ENCODE assay signal across 28 cellular contexts in the genomic region with DNA sequence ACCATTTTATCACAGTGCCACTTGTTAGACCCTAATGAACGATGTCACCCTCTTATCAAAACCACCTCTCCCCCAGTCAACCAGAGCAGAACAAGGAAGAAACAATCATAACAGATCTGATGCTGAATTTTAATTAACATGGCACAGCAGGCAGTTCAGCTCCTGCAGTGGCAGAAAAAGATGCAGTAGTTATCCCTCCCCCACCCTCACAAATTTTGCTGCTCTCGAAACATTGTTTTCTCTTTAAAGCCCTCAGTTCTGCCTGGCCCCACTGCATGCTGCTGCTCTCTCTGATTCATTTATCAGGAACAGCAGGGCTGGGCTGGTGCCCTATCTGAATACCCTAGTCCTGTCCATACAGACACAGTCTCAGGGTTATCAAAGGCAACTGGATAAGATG. TPM values are rescaled to one million over a fixed set of nuclear protein-coding genes. Genes with fewer than 3 reads are reported as not detected.
DNase-seq lines count a peak whose midpoint lies in the region; FAIRE-seq and TF ChIP-seq lines count a peak whose summit lies in the region.
"Had no signal": no experiment of that assay in that cellular context is flagged by ENCODE, and none has a peak within 500 bp of the region (broad histone marks: within the 10 kb centered on the region; RNA-seq: fewer than 3 reads in every experiment).

No MANE protein-coding gene starts in this region.

- H3K14ac ChIP-seq in H1 (ENCODE audit: insufficient read length) (no peak overlapping the region), H9 (ENCODE audit: insufficient read depth, low read length) (no peak overlapping the region)

- 0 out of 2 replicates have a peak overlapping the region, but pooled peaks have one; percentile 41 for H2AFZ ChIP-seq in H1 (ENCODE audit: low read length)
- H2AFZ ChIP-seq in H9 (ENCODE audit: low read length), result no peak overlapping the region

- H4K8ac ChIP-seq in H1 (ENCODE audit: extremely low read depth, insufficient read depth, low read length) (no peak overlapping the region), H9 (replicated peaks; ENCODE audit: insufficient read length, low read depth, low read length) (no peak overlapping the region)

- H3K79me1 ChIP-seq in H1 (ENCODE audit: low read depth, low read length) (no peaks in the 10 kb centered on the region), H9 (ENCODE audit: insufficient read depth, low read depth, low read length, poor library complexity, severe bottlenecking) (no peaks in the 10 kb centered on the region)

- H3K27me3 Mint-ChIP-seq in H9 (ENCODE audit: low read depth), result peaks cover 7% of the 10 kb centered on the region; the same call in 1 of the 2 replicates
- H3K27me3 Mint-ChIP-seq: dendritic cell treated with granulocyte-macrophage colony-stimulating factor and Interleukin-4, amounts not matched to agents 40 ng/mL and 50 ng/mL, for 4 days had no signal

- TF ChIP-seq RAD21 in H1 (IDR thresholded peaks at IDR 0.05 in 1 of 2, conservative IDR thresholded peaks at IDR 0.05 in 1 of 2; ENCODE audit: low read depth in 2 of 2, low read length in 2 of 2), result no peak

- H3K27ac ChIP-seq in H1 (ENCODE audit: low read depth, low read length), result no peak overlapping the region
- no peak overlapping the region for H3K27ac ChIP-seq in H9 (ENCODE audit: insufficient read length, low read depth, low read length)
- H3K27ac ChIP-seq: BLaER1, breast epithelium, heart right ventricle, left ventricle myocardium inferior, stomach had no signal

- H4K20me1 ChIP-seq in H1 (replicated peaks in 1 of 2; ENCODE audit: control insufficient read depth in 1 of 2, insufficient read depth in 2 of 2, low read length in 2 of 2) (no peaks in the 10 kb centered on the region), H9 (ENCODE audit: control insufficient read depth, insufficient read depth, insufficient read length) (no peaks in the 10 kb centered on the region)
- H4K20me1 ChIP-seq: BLaER1 had no signal

- H3K9ac ChIP-seq in H1 (replicated peaks in 1 of 4; ENCODE audit: extremely low read depth in 1 of 4, low read depth in 3 of 4, low read length in 3 of 4) (no peak overlapping the region), H9 (ENCODE audit: extremely low read depth, insufficient read length, low read length) (no peak overlapping the region)
- H3K9ac ChIP-seq: BLaER1 had no signal

- no peak overlapping the region; a peak in 1 of 7 replicates for H3K27ac Mint-ChIP-seq in H9
- H3K27ac Mint-ChIP-seq: activated CD4-positive, alpha-beta memory T cell treated with anti-CD3 and anti-CD28 coated beads, Interleukin-2, amount 10 ng/mL, durations not matched to agents 7 days and 5 days; dendritic cell treated with granulocyte-macrophage colony-stimulating factor and Interleukin-4, amounts not matched to agents 40 ng/mL and 50 ng/mL, for 4 days; immature natural killer cell; mesothelial cell of epicardium; natural killer cell treated with Interleukin-12 subunit alpha and Interleukin-12 subunit beta and Interleukin-15 and Interleukin-18, amount 100 ng/mL, for 72 hours; type B pancreatic cell had no signal

- H2BK12ac ChIP-seq in H1 (ENCODE audit: low read depth, low read length) (no peak overlapping the region), H9 (ENCODE audit: insufficient read length, low read depth, low read length) (no peak overlapping the region)

- H3K9me3 ChIP-seq in H1 (ENCODE audit: insufficient read depth in 2 of 2, low read depth in 1 of 2, low read length in 1 of 2), result no peaks in the 10 kb centered on the region
- H3K9me3 ChIP-seq in H9 (ENCODE audit: control insufficient read depth, low read depth, low read length), result no peaks in the 10 kb centered on the region
- H3K9me3 ChIP-seq: BLaER1, breast epithelium, heart right ventricle, left ventricle myocardium inferior, stomach had no signal

- H3K9me3 Mint-ChIP-seq in H9, result peaks cover 0 to 2% of the 10 kb centered on the region in 2 experiments; a peak in 1 of 5 replicates
- H3K9me3 Mint-ChIP-seq: activated CD4-positive, alpha-beta memory T cell treated with anti-CD3 and anti-CD28 coated beads, Interleukin-2, amount 10 ng/mL, durations not matched to agents 7 days and 5 days; dendritic cell treated with granulocyte-macrophage colony-stimulating factor and Interleukin-4, amounts not matched to agents 40 ng/mL and 50 ng/mL, for 4 days; immature natural killer cell; natural killer cell treated with Interleukin-12 subunit alpha and Interleukin-12 subunit beta and Interleukin-15 and Interleukin-18, amount 100 ng/mL, for 72 hours; type B pancreatic cell had no signal

- no peaks in the 10 kb centered on the region for H3K23me2 ChIP-seq in H1 (ENCODE audit: low read depth, low read length)
- no peaks in the 10 kb centered on the region for H3K23me2 ChIP-seq in H9 (ENCODE audit: insufficient read length, low read depth, low read length, poor library complexity, severe bottlenecking)

- H2AK5ac ChIP-seq in H1 (ENCODE audit: low read depth, low read length), result no peak overlapping the region
- no peak overlapping the region for H2AK5ac ChIP-seq in H9 (ENCODE audit: insufficient read length, low read length)

- H3K4me1 ChIP-seq in H1 (replicated peaks in 1 of 4; ENCODE audit: control insufficient read depth in 3 of 4, insufficient read depth in 4 of 4, low read length in 3 of 4) (peaks cover 0 to 20% (median 8%) of the 10 kb centered on the region in 4 experiments; a peak in 3 of 7 replicates), H9 (ENCODE audit: insufficient read depth, low read length) (peaks cover 2% of the 10 kb centered on the region; the same call in 1 of the 2 replicates)
- H3K4me1 ChIP-seq: BLaER1, breast epithelium, heart right ventricle, left ventricle myocardium inferior, stomach had no signal

- H3K36me3 Mint-ChIP-seq in H9 (ENCODE audit: insufficient read depth in 1 of 3, low read depth in 3 of 3), result no peaks in the 10 kb centered on the region
- H3K36me3 Mint-ChIP-seq: immature natural killer cell; mesothelial cell of epicardium; natural killer cell treated with Interleukin-12 subunit alpha and Interleukin-12 subunit beta and Interleukin-15 and Interleukin-18, amount 100 ng/mL, for 72 hours; type B pancreatic cell had no signal

- H3K23ac ChIP-seq in H1 (ENCODE audit: insufficient read length), result no peak overlapping the region
- H3K23ac ChIP-seq in H9 (ENCODE audit: insufficient read length, low read depth, low read length), result no peak overlapping the region

- peaks cover 32 to 34% of the 10 kb centered on the region in 2 experiments for H3K4me1 Mint-ChIP-seq in H9
- H3K4me1 Mint-ChIP-seq: activated CD4-positive, alpha-beta memory T cell treated with anti-CD3 and anti-CD28 coated beads, Interleukin-2, amount 10 ng/mL, durations not matched to agents 7 days and 5 days; immature natural killer cell had no signal

- no peaks in the 10 kb centered on the region for H3K79me2 ChIP-seq in H1 (ENCODE audit: control insufficient read depth in 1 of 2, insufficient read depth in 2 of 2, low read length in 2 of 2)
- no peaks in the 10 kb centered on the region for H3K79me2 ChIP-seq in H9 (ENCODE audit: insufficient read depth, low read length)

- WGBS in H1 (ENCODE audit: extremely low coverage in 1 of 2, insufficient coverage in 1 of 2, insufficient read length in 1 of 2, insufficient replicate concordance in 2 of 2, low coverage in 1 of 2, low lambda C conversion rate in 2 of 2, missing lambda C conversion rate in 1 of 2), 2 experiments, result 81% methylated on average over 2 of the region's 2 CpGs; no CpG with 5 or more reads in 1 of the 2 experiments
- no CpG with 5 or more reads among the region's 2 CpGs for WGBS in H9 (ENCODE audit: extremely low coverage, insufficient read length, low lambda C conversion rate)

- no peak overlapping the region for H2BK15ac ChIP-seq in H1 (ENCODE audit: low read length)
- H2BK15ac ChIP-seq in H9 (ENCODE audit: low read depth, low read length), result no peak overlapping the region

- no peak for TF ChIP-seq CTCF in H1 (IDR thresholded peaks at IDR 0.05; ENCODE audit: control extremely low read depth in 1 of 3, insufficient read depth in 1 of 3, low read depth in 1 of 3, low read length in 3 of 3)
- no peak for TF ChIP-seq CTCF in H9 (conservative IDR thresholded peaks at IDR 0.05)

- peak overlapping the region in 1 of 2 experiments; percentile 19; a peak in 1 of 4 replicates for H3K4me2 ChIP-seq in H1 (ENCODE audit: insufficient read depth in 1 of 2, low read depth in 2 of 2, low read length in 2 of 2)
- H3K4me2 ChIP-seq in H9 (ENCODE audit: insufficient read depth, insufficient read length, low read length), result no peak overlapping the region
- H3K4me2 ChIP-seq: BLaER1 had no signal

- H3K56ac ChIP-seq in H1 (replicated peaks; ENCODE audit: insufficient read length, low read depth, low read length) (no peak overlapping the region), H9 (ENCODE audit: insufficient read length, low read depth, low read length) (no peak overlapping the region)

- H3K4ac ChIP-seq in H1 (replicated peaks; ENCODE audit: insufficient read length, low read depth, low read length), result no peak overlapping the region
- H3K4ac ChIP-seq in H9 (ENCODE audit: low read depth, low read length), result no peak overlapping the region

- POLR2A ChIA-PET in H1 (lab: Charles Lee; ENCODE audit: partially characterized antibody), result no interaction called here

- H2BK120ac ChIP-seq in H1 (replicated peaks; ENCODE audit: low read depth, low read length), result no peak overlapping the region
- no peak overlapping the region for H2BK120ac ChIP-seq in H9 (ENCODE audit: low read depth, low read length, poor library complexity, severe bottlenecking)

- no peak overlapping the region for H4K5ac ChIP-seq in H1 (ENCODE audit: insufficient read length, low read depth, low read length)
- no peak overlapping the region for H4K5ac ChIP-seq in H9 (ENCODE audit: insufficient read length, low read depth, low read length)

- CTCF ChIA-PET in H1 (lab: Charles Lee; ENCODE audit: partially characterized antibody), result interaction anchor here (0.6 to 18.8 kb wide), 3 partner anchors 13 to 55 kb away, joined by 3 to 462 read pairs (median 44); partner anchors contain the start of gene CCDC175

- 0 out of 5 replicates have a peak overlapping the region, but pooled peaks of 1 of the 2 experiments have one; percentile 0 for H3K4me3 Mint-ChIP-seq in H9
- H3K4me3 Mint-ChIP-seq: activated CD4-positive, alpha-beta memory T cell treated with anti-CD3 and anti-CD28 coated beads, Interleukin-2, amount 10 ng/mL, durations not matched to agents 7 days and 5 days; dendritic cell treated with granulocyte-macrophage colony-stimulating factor and Interleukin-4, amounts not matched to agents 40 ng/mL and 50 ng/mL, for 4 days; immature natural killer cell; mesothelial cell of epicardium; natural killer cell treated with Interleukin-12 subunit alpha and Interleukin-12 subunit beta and Interleukin-15 and Interleukin-18, amount 100 ng/mL, for 72 hours; type B pancreatic cell had no signal

- H2BK5ac ChIP-seq in H1 (ENCODE audit: low read depth, low read length) (no peak overlapping the region), H9 (ENCODE audit: insufficient read length, low read length) (no peak overlapping the region)

- H3K18ac ChIP-seq in H1 (ENCODE audit: extremely low read depth, low read length), result no peak overlapping the region
- no peak overlapping the region for H3K18ac ChIP-seq in H9 (ENCODE audit: insufficient read length, low read depth, low read length)

- DNase-seq in NCI-H748 (lab: John Stamatoyannopoulos, UW; ENCODE audit: unreplicated experiment) (peak; percentile 39), NCI-H748 treated with DMSO at 0.1 percent for 48 hours (lab: John Stamatoyannopoulos, UW) (no peak), NCI-H69 (lab: John Stamatoyannopoulos, UW) (peak; percentile 81), H1 (ENCODE audit: low read depth in 1 of 2, low spot score in 2 of 2) (no peak), urothelium cell line (ENCODE audit: low spot score) (no peak), activated gamma-delta T cell treated with Interleukin-2 at 50 U/mL for 16 hours (no peak), H9 (no peak), A172 (ENCODE audit: low spot score) (no peak)
- DNase-seq: activated CD4-positive, alpha-beta memory T cell treated with anti-CD3 and anti-CD28 coated beads, Interleukin-2, amount 10 ng/mL, durations not matched to agents 7 days and 5 days; activated naive CD4-positive, alpha-beta T cell; activated T-cell treated with anti-CD3 and anti-CD28 coated beads for 4 hours; heart right ventricle; immature natural killer cell; left ventricle myocardium inferior; NCI-H1417 treated with DMSO at 0.1 percent for 48 hours; NCI-H446 treated with DMSO at 0.1 percent for 48 hours; stomach; T-helper 9 cell had no signal

- H3K27me3 ChIP-seq in H1 (replicated peaks in 1 of 4; ENCODE audit: control insufficient read depth in 3 of 4, extremely low read depth in 1 of 4, insufficient read depth in 3 of 4, low read length in 3 of 4) (no peaks in the 10 kb centered on the region), H9 (ENCODE audit: insufficient read depth, low read length) (no peaks in the 10 kb centered on the region)
- H3K27me3 ChIP-seq: BLaER1, breast epithelium, stomach had no signal

- no peak overlapping the region for H4K91ac ChIP-seq in H1 (replicated peaks; ENCODE audit: insufficient read length, low read length)
- H4K91ac ChIP-seq in H9 (ENCODE audit: insufficient read length, low read depth, low read length), result no peak overlapping the region

- TF ChIP-seq POLR2A in H1 (IDR thresholded peaks at IDR 0.05; ENCODE audit: control extremely low read depth in 1 of 2, low read depth in 2 of 2, low read length in 2 of 2), result no peak

- H2BK20ac ChIP-seq in H1 (ENCODE audit: low read length) (no peak overlapping the region), H9 (ENCODE audit: low read depth, low read length, poor library complexity, severe bottlenecking) (no peak overlapping the region)

- TF ChIP-seq EP300 in H1 (IDR thresholded peaks at IDR 0.05; ENCODE audit: borderline replicate concordance in 1 of 2, low read depth in 2 of 2, low read length in 2 of 2), result no peak

- no peak for FAIRE-seq in H1 (lab: Jason Lieb, UNC)
- FAIRE-seq in urothelium cell line (lab: Jason Lieb, UNC), result peak; percentile 58
- FAIRE-seq: GM18507, H54 had no signal

- no peak overlapping the region for H3K4me3 ChIP-seq in H1 (ENCODE audit: extremely low read depth in 1 of 4, insufficient read depth in 2 of 4, low read depth in 3 of 4, low read length in 4 of 4)
- H3K4me3 ChIP-seq: BLaER1, breast epithelium, heart right ventricle, left ventricle myocardium inferior, stomach had no signal

- no peak overlapping the region for H3T11ph ChIP-seq in H9 (ENCODE audit: low read length)

- no peaks in the 10 kb centered on the region for H3K36me3 ChIP-seq in H1 (ENCODE audit: control insufficient read depth in 2 of 4, insufficient read depth in 4 of 4, low read length in 3 of 4)
- H3K36me3 ChIP-seq: BLaER1, breast epithelium, heart right ventricle, left ventricle myocardium inferior, stomach had no signal

RNA-seq across cellular contexts. Expression of gene CCDC175, which starts 12.3 kb away (rescaled TPM):
- total RNA-seq in H1 (2021; fragmentation: NEBNext Ultra II Directional; extraction: Animal tissue kit (Norgen Biotek cat#: 25700)), result 0.19 TPM in 1 of 2 replicates, not detected in the other
- polyA plus RNA-seq in H1 (2011; rRNA removed), result not detected in 2 replicates
- polyA plus RNA-seq in H1 (2011; cell fraction: cytosol; rRNA removed), result 0.04 TPM
- 0.06 TPM for polyA plus RNA-seq in H1 (2011; cell fraction: nucleus; rRNA removed)
- polyA plus RNA-seq in H1 (2012, experiment 1 of 2), result not detected in 4 replicates
- polyA plus RNA-seq in H1 (2012, experiment 2 of 2), result not detected
- polyA plus RNA-seq in H1 (2013, experiment 1 of 2), result 0.08 TPM
- 0.22 TPM for polyA plus RNA-seq in H1 (2013, experiment 2 of 2)
- polyA minus RNA-seq in H1 (2011; rRNA and poly(A)+ RNA removed), result not detected in 2 replicates
- not detected for polyA minus RNA-seq in H1 (2011; cell fraction: cytosol; rRNA and poly(A)+ RNA removed)
- polyA minus RNA-seq in H1 (2011; cell fraction: nucleus; rRNA and poly(A)+ RNA removed), result not detected
- 0.09 TPM in 1 of 2 replicates, not detected in the other for total RNA-seq in H9 (2021)
- not detected in 2 replicates for total RNA-seq in A172 (2014; rRNA removed; shearing (Covaris generic))
- total RNA-seq: activated CD4-positive, alpha-beta memory T cell treated with anti-CD3 and anti-CD28 coated beads, Interleukin-2, amount 10 ng/mL, durations not matched to agents 7 days and 5 days; heart right ventricle; IMR-90; left ventricle myocardium inferior; natural killer cell treated with Interleukin-12 subunit alpha and Interleukin-12 subunit beta and Interleukin-15 and Interleukin-18, amount 100 ng/mL, for 72 hours; sciatic nerve; stomach had no signal
- polyA plus RNA-seq: heart right ventricle, immature natural killer cell, IMR-90, stomach had no signal

Comparison
In these comparisons a context has a peak if more than half of its experiments do, and no peak if none do; other contexts are left out.
1. DNase-seq: peak in NCI-H748 (single experiment) and NCI-H69 (single experiment); none in NCI-H748 treated with DMSO at 0.1 percent for 48 hours (single experiment), H1 (0 of 2), urothelium cell line (single experiment), activated gamma-delta T cell treated with Interleukin-2 at 50 U/mL for 16 hours (single experiment), H9 (single experiment) and A172 (single experiment).